Comparison of ENCODE assay signal across 8 cellular contexts in genomic region chr17:74987418-74987908, GRCh38. TPM values are rescaled to one million over a fixed set of nuclear protein-coding genes. Genes with fewer than 3 reads are reported as not detected.
DNase-seq lines count a peak whose midpoint lies in the region; ATAC-seq and TF ChIP-seq lines count a peak whose summit lies in the region.

TSS of gene CDR2L (plus strand) at chr17:74987632. CDS start at chr17:74988044, 412 bp downstream.

- intact Hi-C loops in mucosa of descending colon (cut with DNase I, micrococcal nuclease): no loop called here

- no peaks in the 10 kb centered on the region for H3K9me3 ChIP-seq in mucosa of descending colon

- H3K4me1 ChIP-seq in mucosa of descending colon (ENCODE audit: low read depth): peaks cover 14% of the 10 kb centered on the region

- ATAC-seq in GM21515 (IDR thresholded peaks at IDR 0.05; ENCODE audit: unreplicated experiment) (peak; percentile 93), mucosa of descending colon (peak; percentile 98)

- H3K27ac ChIP-seq in epithelial cell of prostate: peak within 1 kb of the TSS; percentile 67

- no peaks in the 10 kb centered on the region for H3K36me3 ChIP-seq in mucosa of descending colon (ENCODE audit: low read depth)

- no peak for TF ChIP-seq CTCF in mucosa of descending colon (IDR thresholded peaks at IDR 0.05)

- H3K4me3 ChIP-seq in mucosa of descending colon: peak within 1 kb of the TSS; percentile 28

- DNase-seq in COLO668 (lab: John Stamatoyannopoulos, UW; ENCODE audit: unreplicated experiment) (peak; percentile 91), HuH-7.5 (ENCODE audit: low spot score) (peak; percentile 87), OCI-M1 (lab: John Stamatoyannopoulos, UW) (peak; percentile 95), activated T-cell treated with anti-CD3 and anti-CD28 coated beads for 48 hours (ENCODE audit: low read depth) (peak; percentile 90), epithelial cell of prostate (ENCODE audit: low read depth, low spot score) (peak; percentile 56), mucosa of descending colon (peak; percentile 97 to 99 (median 98))
- peak; percentile 86 to 91 for DNase-seq in stimulated activated CD8-positive, alpha-beta memory T cell treated with anti-CD3 and anti-CD28 coated beads, Interleukin-2, amount 100 ng/mL, for 48 hours (ENCODE audit: low read depth in 2 of 2)

RNA-seq across cellular contexts. Expression of gene CDR2L, which starts in this region (rescaled TPM):
- 10 to 100 TPM in 1 of 3 donors, 1 to 10 TPM in 2; 2.2 to 14.0 (median 3.1) TPM for total RNA-seq in mucosa of descending colon

Comparison
In these comparisons a context has a peak if more than half of its experiments do, and no peak if none do; other contexts are left out.
1. Peak in every context shown above with its lines: DNase-seq, ATAC-seq, H3K4me3 ChIP-seq and H3K27ac ChIP-seq.